27 cellular contexts compared by ENCODE assay signal in genomic region chr1:219257751-219258150, GRCh38.
"Had no signal": no experiment of that assay in that cellular context is flagged by ENCODE, and none has a peak within 500 bp of the region (broad histone marks: within the 10 kb centered on the region; RNA-seq: fewer than 3 reads in every experiment).

No MANE protein-coding gene starts in this region.

- DNase-seq: hippocampal formation; immature natural killer cell; kidney; left ventricle myocardium inferior; mesendoderm; naive B cell; natural killer cell; nephron progenitor cell; occipital lobe; right lobe of liver; spleen; stimulated activated CD4-positive, alpha-beta T cell treated with anti-CD3 and anti-CD28 coated beads, Interleukin-4, amount 100 ng/mL, for 24 hours; stimulated activated naive CD4-positive, alpha-beta T cell; tibial artery; trophoblast cell; upper lobe of right lung had no signal

- H3K4me1 ChIP-seq: left ventricle myocardium inferior, neural progenitor cell, parathyroid adenoma, right atrium auricular region, right lobe of liver, spleen, suprapubic skin, tibial artery, upper lobe of right lung had no signal

- H3K4me3 ChIP-seq: left ventricle myocardium inferior, lung, neural progenitor cell, right atrium auricular region, right lobe of liver, skin epidermis, spleen, suprapubic skin, thoracic aorta, tibial artery, upper lobe of right lung had no signal

- H3K27ac ChIP-seq: left ventricle myocardium inferior, neural progenitor cell, neutrophil, parathyroid adenoma, right atrium auricular region, right lobe of liver, skin epidermis, spleen, suprapubic skin, thoracic aorta, tibial artery, upper lobe of right lung had no signal

- H3K9me3 ChIP-seq: suprapubic skin, thoracic aorta had no signal

- H3K27me3 ChIP-seq: neural progenitor cell, neutrophil, right atrium auricular region, right lobe of liver, spleen, suprapubic skin, tibial artery, upper lobe of right lung had no signal

- FAIRE-seq: islet of Langerhans, kidney, urothelium cell line had no signal

- H3K36me3 ChIP-seq: neural progenitor cell, neutrophil, right atrium auricular region, right lobe of liver, spleen, suprapubic skin, thoracic aorta, upper lobe of right lung had no signal

- ATAC-seq: natural killer cell; right lobe of liver; stimulated activated effector memory CD8-positive, alpha-beta T cell treated with anti-CD3 and anti-CD28 coated beads, Interleukin-12 subunit alpha, Interleukin-12 subunit beta, amount 100 ng/mL, for 72 hours; upper lobe of right lung had no signal
